ENCODE assay signal across 8 cellular contexts in the genomic region with DNA sequence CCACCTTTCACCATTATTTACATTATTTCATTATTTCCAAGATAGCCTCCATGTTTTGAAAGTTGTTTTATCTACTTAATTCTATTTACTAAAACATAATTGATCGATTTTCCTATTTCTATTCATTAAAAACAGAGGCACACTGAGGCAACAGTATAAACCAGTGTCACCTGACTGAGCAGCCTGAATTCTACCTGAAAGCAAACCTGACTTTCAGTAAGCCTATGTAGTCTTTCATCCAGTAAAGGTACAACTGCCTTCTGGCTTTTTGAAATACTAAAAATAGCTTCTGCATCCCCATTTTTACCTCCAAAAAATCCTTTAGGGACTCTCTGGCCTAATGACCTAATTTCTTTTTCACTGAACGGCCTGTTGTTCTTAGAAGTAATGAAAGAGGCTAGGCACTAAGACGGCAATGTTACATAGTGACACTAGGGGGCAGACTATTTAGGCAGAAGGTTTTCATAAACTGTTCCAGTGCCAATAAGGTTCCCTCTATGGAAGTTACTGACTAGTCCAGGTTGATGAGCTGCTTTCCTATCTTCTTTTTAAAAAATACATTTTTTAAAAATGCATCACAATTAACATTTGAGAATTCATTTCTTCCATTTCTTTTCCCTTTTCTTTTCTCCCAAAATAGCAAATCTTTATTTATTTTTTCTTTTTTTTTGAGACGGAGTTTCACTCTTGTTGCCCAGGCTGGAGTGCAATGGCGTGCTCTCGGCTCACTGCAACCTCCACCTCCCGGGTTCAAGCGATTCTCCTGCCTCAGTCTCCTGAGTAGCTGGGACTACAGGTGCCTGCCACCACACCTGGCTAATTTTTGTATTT.
DNase-seq lines count a peak whose midpoint lies in the region; ATAC-seq and TF ChIP-seq lines count a peak whose summit lies in the region.

No MANE protein-coding gene starts in this region.

- no peaks in the 10 kb centered on the region for H3K27me3 ChIP-seq in HL-60 (ENCODE audit: insufficient read depth, poor library complexity, severe bottlenecking)

- H3K4me3 Mint-ChIP-seq in stimulated activated effector memory CD8-positive, alpha-beta T cell treated with anti-CD3 and anti-CD28 coated beads, Interleukin-12 subunit alpha, Interleukin-12 subunit beta, amount 100 ng/mL, for 72 hours: no peak overlapping the region

- peak; percentile 73 for ATAC-seq in stimulated activated effector memory CD8-positive, alpha-beta T cell treated with anti-CD3 and anti-CD28 coated beads, Interleukin-12 subunit alpha, Interleukin-12 subunit beta, amount 100 ng/mL, for 72 hours
- no peak for ATAC-seq in GM19467 (IDR thresholded peaks at IDR 0.05; ENCODE audit: unreplicated experiment)

- H3K36me3 Mint-ChIP-seq in stimulated activated effector memory CD8-positive, alpha-beta T cell treated with anti-CD3 and anti-CD28 coated beads, Interleukin-12 subunit alpha, Interleukin-12 subunit beta, amount 100 ng/mL, for 72 hours: peaks cover 98% of the 10 kb centered on the region

- H3K4me3 ChIP-seq in HL-60 (replicated peaks; ENCODE audit: insufficient read depth, low read length): no peak overlapping the region
- H3K4me3 ChIP-seq in astrocyte of the spinal cord (ENCODE audit: low read depth, low read length): no peak overlapping the region

- H3K4me1 Mint-ChIP-seq in stimulated activated effector memory CD8-positive, alpha-beta T cell treated with anti-CD3 and anti-CD28 coated beads, Interleukin-12 subunit alpha, Interleukin-12 subunit beta, amount 100 ng/mL, for 72 hours: no peaks in the 10 kb centered on the region

- no peaks in the 10 kb centered on the region for H3K9me3 Mint-ChIP-seq in stimulated activated effector memory CD8-positive, alpha-beta T cell treated with anti-CD3 and anti-CD28 coated beads, Interleukin-12 subunit alpha, Interleukin-12 subunit beta, amount 100 ng/mL, for 72 hours

- DNase-seq in DMS79 treated with DMSO at 0.1 percent for 48 hours (lab: John Stamatoyannopoulos, UW) (peak; percentile 66), HL-60 (ENCODE audit: low read depth in 1 of 2, low spot score in 1 of 2) (peak; percentile 55 to 68), NCI-H748 treated with DMSO at 0.1 percent for 48 hours (lab: John Stamatoyannopoulos, UW) (peak; percentile 85), astrocyte of the spinal cord (ENCODE audit: low read depth, low spot score) (peak; percentile 78), iPS-NIHi11 (ENCODE audit: low spot score) (peak; percentile 74)
- no peak for DNase-seq in stimulated activated effector memory CD8-positive, alpha-beta T cell treated with anti-CD3 and anti-CD28 coated beads, Interleukin-12 subunit alpha, Interleukin-12 subunit beta, amount 100 ng/mL, for 72 hours (ENCODE audit: low spot score in 2 of 2)
- no peak for DNase-seq in effector CD8-positive, alpha-beta T cell (lab: John Stamatoyannopoulos, UW)

- no peak overlapping the region for H3K27ac Mint-ChIP-seq in stimulated activated effector memory CD8-positive, alpha-beta T cell treated with anti-CD3 and anti-CD28 coated beads, Interleukin-12 subunit alpha, Interleukin-12 subunit beta, amount 100 ng/mL, for 72 hours

- in situ Hi-C loops in astrocyte of the spinal cord (cut with HindIII; ENCODE audit: low sequenced_read_pairs): no loop called here

- TF ChIP-seq CTCF in HL-60 (IDR thresholded peaks at IDR 0.05; ENCODE audit: insufficient read depth, low read length) (peak; percentile 81), astrocyte of the spinal cord (IDR thresholded peaks at IDR 0.05; ENCODE audit: low read depth, low read length) (peak; percentile 89)

- H3K27ac ChIP-seq in HL-60 (replicated peaks): no peak overlapping the region

Comparison
In these comparisons a context has a peak if more than half of its experiments do, and no peak if none do; other contexts are left out.
1. DNase-seq: peak in DMS79 treated with DMSO at 0.1 percent for 48 hours (single experiment), HL-60 (2 of 2), NCI-H748 treated with DMSO at 0.1 percent for 48 hours (single experiment), astrocyte of the spinal cord (single experiment) and iPS-NIHi11 (single experiment); none in stimulated activated effector memory CD8-positive, alpha-beta T cell treated with anti-CD3 and anti-CD28 coated beads, Interleukin-12 subunit alpha, Interleukin-12 subunit beta, amount 100 ng/mL, for 72 hours (0 of 2) and effector CD8-positive, alpha-beta T cell (single experiment).